Comparison of ENCODE assay signal across 15 cellular contexts in the genomic region with DNA sequence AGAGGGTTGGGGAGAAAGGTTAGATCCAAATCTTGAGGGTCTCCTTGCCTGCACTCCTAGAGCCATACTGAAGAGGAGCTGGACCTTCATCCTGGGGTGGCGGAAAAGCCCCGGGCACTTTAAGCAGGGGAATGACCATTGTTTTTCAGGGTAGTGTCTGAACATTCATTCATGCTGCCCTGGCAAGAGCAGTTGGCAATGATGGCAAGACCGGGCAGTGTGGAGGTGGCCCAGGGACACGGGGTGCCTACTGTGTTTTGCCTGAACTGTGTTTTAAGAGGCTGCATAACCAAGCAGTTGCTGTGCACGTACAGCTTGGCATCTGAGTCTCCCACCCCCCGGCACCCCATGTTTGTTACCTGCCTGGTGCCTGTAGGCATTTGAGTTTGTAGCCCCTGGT. TPM values are rescaled to one million over a fixed set of nuclear protein-coding genes. Genes with fewer than 3 reads are reported as not detected.
DNase-seq lines count a peak whose midpoint lies in the region; TF ChIP-seq lines count a peak whose summit lies in the region.
"Had no signal": no experiment of that assay in that cellular context is flagged by ENCODE, and none has a peak within 500 bp of the region (broad histone marks: within the 10 kb centered on the region; RNA-seq: fewer than 3 reads in every experiment).

No MANE protein-coding gene starts in this region.

- peaks cover 55% of the 10 kb centered on the region for H3K4me1 ChIP-seq in parathyroid adenoma

- H3K27ac Mint-ChIP-seq in activated T-helper 1 cell treated with anti-CD3 and anti-CD28 coated beads, Interleukin-12 subunit alpha, Interleukin-12 subunit beta, Interleukin-2, Interleukin-4 antibody, amounts not matched to agents 30 ng/mL and 10 ng/mL and 1 ng/mL, durations not matched to agents 14 hours and 24 hours and 36 hours: peak overlapping the region; percentile 0
- peak overlapping the region; percentile 51 for H3K27ac Mint-ChIP-seq in type B pancreatic cell

- peaks cover 5% of the 10 kb centered on the region for H3K79me2 ChIP-seq in parathyroid adenoma

- no peak overlapping the region for H2AFZ ChIP-seq in parathyroid adenoma

- H3K4me2 ChIP-seq in parathyroid adenoma (ENCODE audit: low read length): no peak overlapping the region
- H3K4me2 ChIP-seq: BLaER1 had no signal

- H3K4me3 Mint-ChIP-seq in activated T-helper 1 cell treated with anti-CD3 and anti-CD28 coated beads, Interleukin-12 subunit alpha, Interleukin-12 subunit beta, Interleukin-2, Interleukin-4 antibody, amounts not matched to agents 30 ng/mL and 10 ng/mL and 1 ng/mL, durations not matched to agents 14 hours and 24 hours and 36 hours: no peak overlapping the region
- H3K4me3 Mint-ChIP-seq in type B pancreatic cell: peak overlapping the region; percentile 13
- H3K4me3 Mint-ChIP-seq: brain; T-helper 2 cell treated with Interferon-gamma antibody and Interleukin-4, amounts not matched to agents 5 μg/mL and 100 μg/mL, for 36 hours had no signal

- peaks cover 38% of the 10 kb centered on the region for H3K4me1 Mint-ChIP-seq in activated T-helper 1 cell treated with anti-CD3 and anti-CD28 coated beads, Interleukin-12 subunit alpha, Interleukin-12 subunit beta, Interleukin-2, Interleukin-4 antibody, amounts not matched to agents 30 ng/mL and 10 ng/mL and 1 ng/mL, durations not matched to agents 14 hours and 24 hours and 36 hours (ENCODE audit: low read depth)
- peaks cover 47% of the 10 kb centered on the region for H3K4me1 Mint-ChIP-seq in type B pancreatic cell (ENCODE audit: unreplicated experiment)

- no peaks in the 10 kb centered on the region for H3K9me3 ChIP-seq in parathyroid adenoma (ENCODE audit: control insufficient read depth, low read length)
- H3K9me3 ChIP-seq: BLaER1, SJCRH30 had no signal

- H3K36me3 ChIP-seq in parathyroid adenoma (ENCODE audit: control insufficient read depth, insufficient read depth, low read length): no peaks in the 10 kb centered on the region
- H3K36me3 ChIP-seq: BLaER1 had no signal

- intact Hi-C loops in activated T-helper 1 cell treated with anti-CD3 and anti-CD28 coated beads, Interleukin-12 subunit alpha, Interleukin-12 subunit beta, Interleukin-2, Interleukin-4 antibody, amounts not matched to agents 30 ng/mL and 10 ng/mL and 1 ng/mL, durations not matched to agents 14 hours and 24 hours and 36 hours (cut with micrococcal nuclease): no loop called here
- intact Hi-C loops in cardiac septum (cut with DNase I): loop anchor here (5.0 kb wide), 1 partner anchor 36 kb away; no protein-coding TSS in a partner anchor

- H3K27me3 ChIP-seq in parathyroid adenoma (ENCODE audit: control insufficient read depth, insufficient read depth, low read length): no peaks in the 10 kb centered on the region
- H3K27me3 ChIP-seq: SJCRH30 had no signal

- no peak for DNase-seq in activated T-helper 1 cell treated with anti-CD3 and anti-CD28 coated beads, Interleukin-12 subunit alpha, Interleukin-12 subunit beta, Interleukin-2, Interleukin-4 antibody, amounts not matched to agents 30 ng/mL and 10 ng/mL and 1 ng/mL, durations not matched to agents 14 hours and 24 hours and 36 hours (ENCODE audit: low spot score)
- peak; percentile 38 for DNase-seq in cardiac septum (ENCODE audit: low spot score)
- no peak for DNase-seq in type B pancreatic cell (ENCODE audit: extremely low spot score, unreplicated experiment)
- no peak for DNase-seq in NCI-H128 (lab: John Stamatoyannopoulos, UW; ENCODE audit: unreplicated experiment)
- no peak for DNase-seq in DMS 273 (lab: John Stamatoyannopoulos, UW; ENCODE audit: unreplicated experiment)
- DNase-seq in DMS114 treated with DMSO at 0.1 percent for 48 hours (lab: John Stamatoyannopoulos, UW; ENCODE audit: unreplicated experiment): no peak
- DNase-seq: activated CD8-positive, alpha-beta memory T cell treated with anti-CD3 and anti-CD28 coated beads, Interleukin-2, amount 50 U/mL, for 48 hours; activated naive CD4-positive, alpha-beta T cell treated with anti-CD3 and anti-CD28 coated beads, Interleukin-2, amount 50 U/mL, for 16 hours; NCI-H2081 treated with DMSO at 0.1 percent for 48 hours; NCI-H524 treated with DMSO at 0.1 percent for 48 hours; SJCRH30 had no signal

- no peaks in the 10 kb centered on the region for H3K9me3 Mint-ChIP-seq in activated T-helper 1 cell treated with anti-CD3 and anti-CD28 coated beads, Interleukin-12 subunit alpha, Interleukin-12 subunit beta, Interleukin-2, Interleukin-4 antibody, amounts not matched to agents 30 ng/mL and 10 ng/mL and 1 ng/mL, durations not matched to agents 14 hours and 24 hours and 36 hours
- H3K9me3 Mint-ChIP-seq in type B pancreatic cell: no peaks in the 10 kb centered on the region
- H3K9me3 Mint-ChIP-seq: T-helper 2 cell treated with Interferon-gamma antibody and Interleukin-4, amounts not matched to agents 5 μg/mL and 100 μg/mL, for 36 hours had no signal

- H3K9ac ChIP-seq in parathyroid adenoma: no peak overlapping the region
- H3K9ac ChIP-seq: BLaER1 had no signal

- H3K27me3 Mint-ChIP-seq in activated T-helper 1 cell treated with anti-CD3 and anti-CD28 coated beads, Interleukin-12 subunit alpha, Interleukin-12 subunit beta, Interleukin-2, Interleukin-4 antibody, amounts not matched to agents 30 ng/mL and 10 ng/mL and 1 ng/mL, durations not matched to agents 14 hours and 24 hours and 36 hours (ENCODE audit: insufficient read depth): no peaks in the 10 kb centered on the region
- no peaks in the 10 kb centered on the region for H3K27me3 Mint-ChIP-seq in type B pancreatic cell
- H3K27me3 Mint-ChIP-seq: brain had no signal

- H3K36me3 Mint-ChIP-seq in activated T-helper 1 cell treated with anti-CD3 and anti-CD28 coated beads, Interleukin-12 subunit alpha, Interleukin-12 subunit beta, Interleukin-2, Interleukin-4 antibody, amounts not matched to agents 30 ng/mL and 10 ng/mL and 1 ng/mL, durations not matched to agents 14 hours and 24 hours and 36 hours (ENCODE audit: low read depth): peaks cover 47% of the 10 kb centered on the region
- H3K36me3 Mint-ChIP-seq in type B pancreatic cell: peaks cover 25% of the 10 kb centered on the region

- H3K4me3 ChIP-seq in parathyroid adenoma (ENCODE audit: low read depth, low read length): no peak overlapping the region
- H3K4me3 ChIP-seq: BLaER1, SJCRH30 had no signal

- H3K27ac ChIP-seq in parathyroid adenoma: peak overlapping the region; percentile 53
- H3K27ac ChIP-seq: BLaER1, SJCRH30 had no signal

- no peak for TF ChIP-seq CTCF in parathyroid adenoma (IDR thresholded peaks at IDR 0.05)
- no peak for TF ChIP-seq CTCF in type B pancreatic cell (conservative IDR thresholded peaks at IDR 0.05)

RNA-seq across cellular contexts. Expression of gene TPCN1, which starts 14.7 kb away (rescaled TPM):
- total RNA-seq in activated T-helper 1 cell treated with anti-CD3 and anti-CD28 coated beads, Interleukin-12 subunit alpha, Interleukin-12 subunit beta, Interleukin-2, Interleukin-4 antibody, amounts not matched to agents 30 ng/mL and 10 ng/mL and 1 ng/mL, durations not matched to agents 14 hours and 24 hours and 36 hours: 31.4 and 35.4 TPM in 2 replicates
- total RNA-seq in cardiac septum (77.1 TPM), type B pancreatic cell (ENCODE audit: low replicate concordance) (55.6 and 103 TPM in 2 replicates)

RNA-seq across cellular contexts. Expression of gene RITA1, which starts 50.5 kb away (rescaled TPM):
- total RNA-seq in activated T-helper 1 cell treated with anti-CD3 and anti-CD28 coated beads, Interleukin-12 subunit alpha, Interleukin-12 subunit beta, Interleukin-2, Interleukin-4 antibody, amounts not matched to agents 30 ng/mL and 10 ng/mL and 1 ng/mL, durations not matched to agents 14 hours and 24 hours and 36 hours: 27.1 and 31.4 TPM in 2 replicates
- total RNA-seq in cardiac septum (11.0 TPM), type B pancreatic cell (ENCODE audit: low replicate concordance) (19.0 and 21.7 TPM in 2 replicates)

RNA-seq across cellular contexts. Expression of gene DDX54, which starts 50.7 kb away (rescaled TPM):
- 121 and 133 TPM in 2 replicates for total RNA-seq in activated T-helper 1 cell treated with anti-CD3 and anti-CD28 coated beads, Interleukin-12 subunit alpha, Interleukin-12 subunit beta, Interleukin-2, Interleukin-4 antibody, amounts not matched to agents 30 ng/mL and 10 ng/mL and 1 ng/mL, durations not matched to agents 14 hours and 24 hours and 36 hours
- 35.5 TPM for total RNA-seq in cardiac septum
- 53.9 and 66.1 TPM in 2 replicates for total RNA-seq in type B pancreatic cell (ENCODE audit: low replicate concordance)
